In genomic region chr11:59176330-59176729, GRCh38 we compare ENCODE assay signal across 27 cellular contexts. TPM values are rescaled to one million over a fixed set of nuclear protein-coding genes. Genes with fewer than 3 reads are reported as not detected.
A peak's percentile ranks its signal among the peaks of the same experiment; 100 is the strongest.
DNase-seq lines count a peak whose midpoint lies in the region; ATAC-seq, FAIRE-seq and TF ChIP-seq lines count a peak whose summit lies in the region.
"Had no signal": no experiment of that assay in that cellular context is flagged by ENCODE, and none has a peak within 500 bp of the region (broad histone marks: within the 10 kb centered on the region; RNA-seq: fewer than 3 reads in every experiment).

No MANE protein-coding gene starts in this region.

- no peak for ATAC-seq in GM12878
- ATAC-seq in HepG2, result no peak
- ATAC-seq in HG03108 (IDR thresholded peaks at IDR 0.05; ENCODE audit: unreplicated experiment), result no peak
- no peak for ATAC-seq in HG02763 (IDR thresholded peaks at IDR 0.05; ENCODE audit: unreplicated experiment)
- ATAC-seq: PC-3 had no signal

- peaks cover 51% of the 10 kb centered on the region for H3F3A ChIP-seq in neural progenitor cell (ENCODE audit: low read depth)

- H3K4me1 ChIP-seq in GM12878 (ENCODE audit: control insufficient read depth, insufficient read depth, low read length) (peaks cover 6% of the 10 kb centered on the region), HepG2 (ENCODE audit: insufficient read depth, low read length) (peaks cover 41% of the 10 kb centered on the region), neural progenitor cell (peaks cover 68% of the 10 kb centered on the region), transverse colon (peaks cover 0 to 33% (median 21%) of the 10 kb centered on the region in 4 donors)

- peak overlapping the region; percentile 18 for H3K27ac Mint-ChIP-seq in neural progenitor cell
- H3K27ac Mint-ChIP-seq: CD4-positive, alpha-beta T cell; H9 had no signal

- TF ChIP-seq EP300 in GM12878 (IDR thresholded peaks at IDR 0.05; ENCODE audit: borderline replicate concordance in 1 of 2, control insufficient read depth in 1 of 2, low read depth in 2 of 2, low read length in 2 of 2), result no peak
- no peak for TF ChIP-seq EP300 in HepG2 (IDR thresholded peaks at IDR 0.05; ENCODE audit: low read depth in 2 of 2, low read length in 2 of 2)
- TF ChIP-seq EP300 in HepG2 (CRISPR knock-in tag; IDR thresholded peaks at IDR 0.05; ENCODE audit: borderline replicate concordance), result no peak
- no peak for TF ChIP-seq EP300 in transverse colon (IDR thresholded peaks at IDR 0.05; ENCODE audit: low read depth)

- peaks cover 8% of the 10 kb centered on the region for H3K9me3 Mint-ChIP-seq in neural progenitor cell
- H3K9me3 Mint-ChIP-seq: CD4-positive, alpha-beta T cell had no signal

- H3K4me3 ChIP-seq in GM12878 (no peak overlapping the region), HepG2 (replicated peaks in 1 of 3; ENCODE audit: insufficient read depth in 1 of 3, low read depth in 2 of 3, low read length in 3 of 3) (no peak overlapping the region), neural progenitor cell (no peak overlapping the region), transverse colon (no peak overlapping the region)
- H3K4me3 ChIP-seq: BLaER1, GM23248, SK-N-MC had no signal

- H3K27me3 Mint-ChIP-seq in neural progenitor cell (ENCODE audit: insufficient read depth, low read depth), result peaks cover 18% of the 10 kb centered on the region

- POLR2A ChIA-PET in GM12878 (lab: Charles Lee), result interaction anchor here (1.2 to 2.9 kb wide), 3 partner anchors 22 to 31 kb away, joined by 3 to 19 read pairs (median 11); no protein-coding TSS in a partner anchor
- POLR2A ChIA-PET in HepG2 (lab: Yijun Ruan, JAX), result no interaction called here

- RAD21 ChIA-PET in GM12878 (lab: Charles Lee; ENCODE audit: unreplicated experiment), result interaction anchor here (8.8 to 9.0 kb wide), 2 partner anchors 10 to 26 kb away, joined by 78 to 183 read pairs; no protein-coding TSS in a partner anchor

- peak overlapping the region; percentile 99 for H3K4me3 Mint-ChIP-seq in neural progenitor cell
- H3K4me3 Mint-ChIP-seq: CD4-positive, alpha-beta T cell; H9 had no signal

- 91% methylated on average over 7 of the region's 7 CpGs for WGBS in GM12878 (ENCODE audit: insufficient coverage, insufficient replicate concordance, low lambda C conversion rate, missing lambda C conversion rate)
- 84% methylated on average over 7 of the region's 7 CpGs for WGBS in HepG2 (ENCODE audit: low lambda C conversion rate)
- WGBS in transverse colon (ENCODE audit: low coverage in 1 of 2), 2 donors, result 79 to 89% methylated on average over 4 to 7 of the region's 7 CpGs

- TF ChIP-seq RAD21 in GM12878 (IDR thresholded peaks at IDR 0.05; ENCODE audit: insufficient read depth, low read depth, low read length) (no peak), HepG2 (CRISPR knock-in tag; IDR thresholded peaks at IDR 0.05) (no peak)

- BruUV-seq in GM12878 (replicated peaks; lab: Mats Ljungman, UMichigan), result no TSS peak
- BruUV-seq in HepG2 (replicated peaks; lab: Mats Ljungman, UMichigan), result no TSS peak

- 0 out of 2 replicates have a peak overlapping the region, but pooled peaks have one; percentile 13 for H3K4me2 ChIP-seq in GM12878 (ENCODE audit: control insufficient read depth, insufficient read depth)
- H3K4me2 ChIP-seq in HepG2 (ENCODE audit: low read depth, low read length), result no peak overlapping the region
- H3K4me2 ChIP-seq in neural progenitor cell, result peak overlapping the region; percentile 4
- H3K4me2 ChIP-seq: BLaER1 had no signal

- in situ Hi-C loops in GM12878 (cut with MboI) (loop anchor here (10.0 to 25.0 kb wide), 2 partner anchors 378 to 1586 kb away; partner anchors contain the start of gene MS4A15), HepG2 (cut with HindIII; ENCODE audit: extremely low pct_ligation_motif_present, low pct_unique_long_range_greater_than_20kb) (loop anchor here (10.0 to 25.0 kb wide), 2 partner anchors 108 to 511 kb away; no protein-coding TSS in a partner anchor), transverse colon (cut with MboI; ENCODE audit: low pct_ligation_motif_present in 1 of 4, low pct_unique_long_range_greater_than_20kb in 1 of 4, low sequenced_read_pairs in 3 of 4) (no loop called here)

- H3K9me3 ChIP-seq in GM12878 (replicated peaks; ENCODE audit: control insufficient read depth, insufficient read depth, low read length) (peaks cover 16% of the 10 kb centered on the region; the same call in 2 of the 3 replicates), HepG2 (ENCODE audit: low read length) (no peaks in the 10 kb centered on the region), neural progenitor cell (ENCODE audit: low read depth) (no peaks in the 10 kb centered on the region), transverse colon (no peaks in the 10 kb centered on the region)

- FAIRE-seq in GM12878 (lab: Jason Lieb, UNC) (no peak), HepG2 (lab: Jason Lieb, UNC) (no peak)
- FAIRE-seq: GM12892 had no signal

- no peak for TF ChIP-seq POLR2A in GM12878 (IDR thresholded peaks at IDR 0.05; ENCODE audit: low read depth, low read length)
- TF ChIP-seq POLR2A in HepG2 (IDR thresholded peaks at IDR 0.05; ENCODE audit: insufficient read depth in 1 of 2, low read depth in 2 of 2, low read length in 2 of 2), result no peak
- no peak for TF ChIP-seq POLR2A in transverse colon (IDR thresholded peaks at IDR 0.05)

- CTCF ChIA-PET in GM12878 (lab: Yijun Ruan, JAX), result interaction anchor here (1.2 to 30.3 kb wide), 3 partner anchors 20 to 114 kb away, joined by 3 to 1180 read pairs (median 4); partner anchors contain the start of gene MPEG1
- CTCF ChIA-PET in HepG2 (lab: Yijun Ruan, JAX; ENCODE audit: low intra/inter-chr PET ratio, low total read pairs), result no interaction called here

- H3K4me1 Mint-ChIP-seq in neural progenitor cell, result peaks cover 73% of the 10 kb centered on the region

- H3K79me2 ChIP-seq in GM12878 (ENCODE audit: control insufficient read depth, insufficient read depth, low read length), result peaks cover 63% of the 10 kb centered on the region
- H3K79me2 ChIP-seq in HepG2 (ENCODE audit: insufficient read depth, low read length), result no peaks in the 10 kb centered on the region
- peaks cover 91% of the 10 kb centered on the region for H3K79me2 ChIP-seq in neural progenitor cell (ENCODE audit: low read depth)

- peaks cover 36% of the 10 kb centered on the region for H3K36me3 Mint-ChIP-seq in neural progenitor cell

- H3K36me3 ChIP-seq in GM12878 (ENCODE audit: control insufficient read depth in 2 of 2, insufficient read depth in 2 of 2, low read length in 1 of 2) (0 out of 4 replicates have a peak, but pooled peaks cover 0 to 3% of the 10 kb centered on the region in 2 experiments), HepG2 (replicated peaks in 1 of 2; ENCODE audit: control insufficient read depth in 1 of 2, insufficient read depth in 2 of 2, low read length in 2 of 2) (no peaks in the 10 kb centered on the region), neural progenitor cell (no peaks in the 10 kb centered on the region), transverse colon (no peaks in the 10 kb centered on the region)
- H3K36me3 ChIP-seq: BLaER1 had no signal

- H3K27me3 ChIP-seq in GM12878 (replicated peaks in 1 of 2; ENCODE audit: control insufficient read depth in 2 of 2, insufficient read depth in 2 of 2, low read length in 1 of 2) (no peaks in the 10 kb centered on the region), HepG2 (ENCODE audit: control insufficient read depth in 1 of 2, insufficient read depth in 2 of 2, low read length in 2 of 2) (no peaks in the 10 kb centered on the region; a peak in 1 of 5 replicates), neural progenitor cell (no peaks in the 10 kb centered on the region), transverse colon (no peaks in the 10 kb centered on the region)

- H4K20me1 ChIP-seq in GM12878 (ENCODE audit: control insufficient read depth, insufficient read depth), result no peaks in the 10 kb centered on the region
- 0 out of 2 replicates have a peak, but pooled peaks cover 3% of the 10 kb centered on the region for H4K20me1 ChIP-seq in HepG2 (ENCODE audit: insufficient read depth, low read length)
- peaks cover 77% of the 10 kb centered on the region for H4K20me1 ChIP-seq in neural progenitor cell (ENCODE audit: low read depth)

- SMC1A ChIA-PET in GM12878 (lab: Charles Lee; ENCODE audit: uncharacterized antibody, unreplicated experiment), result interaction anchor here (1.2 to 14.9 kb wide), 5 partner anchors 8 to 99 kb away, joined by 3 to 155 read pairs (median 10); no protein-coding TSS in a partner anchor

- intact Hi-C loops in GM12878 (cut with micrococcal nuclease; ENCODE audit: unreplicated experiment), result no loop called here
- intact Hi-C loops in HepG2 (cut with micrococcal nuclease; ENCODE audit: unreplicated experiment), result no loop called here
- intact Hi-C loops in transverse colon (cut with DNase I; ENCODE audit: low total_unique reads), result loop anchor here (10.0 kb wide), 1 partner anchor 508 kb away; no protein-coding TSS in a partner anchor

- no peak overlapping the region for H3K27ac ChIP-seq in GM12878 (ENCODE audit: control insufficient read depth, insufficient read depth)
- no peak overlapping the region for H3K27ac ChIP-seq in HepG2 (ENCODE audit: extremely low read length, insufficient read depth, low read length)
- no peak overlapping the region for H3K27ac ChIP-seq in neural progenitor cell
- peak overlapping the region; percentile 86 to 93 (median 88) for H3K27ac ChIP-seq in transverse colon
- H3K27ac ChIP-seq: BLaER1, GM23248, RWPE1, SK-N-MC had no signal

- H2AFZ ChIP-seq in GM12878 (ENCODE audit: control insufficient read depth, low read depth, low read length) (no peak overlapping the region), HepG2 (ENCODE audit: low read length) (no peak overlapping the region), neural progenitor cell (replicated peaks) (no peak overlapping the region)
- H2AFZ ChIP-seq: GM23248 had no signal

- DNase-seq in GM12878 (ENCODE audit: low read depth, low spot score) (no peak), HepG2 (ENCODE audit: low spot score) (no peak), neural progenitor cell (ENCODE audit: low spot score) (no peak), transverse colon (no peak), ecto neural progenitor cell (ENCODE audit: low spot score) (no peak)
- DNase-seq: CD4-positive, alpha-beta T cell; COR-L47; DND-41; GM23248; H9; Karpas-422; NCI-H1694; NCI-H2081 treated with DMSO at 0.1 percent for 48 hours; NCI-H2171 treated with DMSO at 0.1 percent for 48 hours; NCI-H446 treated with DMSO at 0.1 percent for 48 hours; NCI-H526 treated with DMSO at 0.1 percent for 48 hours; PC-3; SHP77 treated with DMSO at 0.1 percent for 48 hours; SW 1271 had no signal

- H3K9ac ChIP-seq in GM12878 (ENCODE audit: control insufficient read depth, insufficient read depth, low read length) (no peak overlapping the region), HepG2 (ENCODE audit: insufficient read depth, low read depth, low read length) (no peak overlapping the region), neural progenitor cell (no peak overlapping the region)
- H3K9ac ChIP-seq: BLaER1, GM23248 had no signal

- TF ChIP-seq CTCF in GM12878 (IDR thresholded peaks at IDR 0.05 in 2 of 3, conservative IDR thresholded peaks at IDR 0.05 in 1 of 3; ENCODE audit: control insufficient read depth in 2 of 3, extremely low read depth in 1 of 3, insufficient read depth in 1 of 3, low read depth in 3 of 3, low read length in 3 of 3), result no peak
- TF ChIP-seq CTCF in HepG2 (CRISPR knock-in tag; IDR thresholded peaks at IDR 0.05), result no peak
- TF ChIP-seq CTCF in neural progenitor cell (IDR thresholded peaks at IDR 0.05), result no peak
- no peak for TF ChIP-seq CTCF in transverse colon (IDR thresholded peaks at IDR 0.05)

RNA-seq across cellular contexts. Expression of gene DTX4, which starts 4.4 kb away (rescaled TPM):
- 258 and 287 TPM in 2 replicates for total RNA-seq in GM12878 (2013; cell fraction: nucleolus; rRNA removed)
- total RNA-seq in GM12878 (2014; rRNA removed) (11.9 and 14.2 TPM in 2 replicates), GM12878 (2014; rRNA removed; fragmentation: Illumina TruSeq; extraction: Trizol) (8.7 and 10.3 TPM in 2 replicates), GM12878 (2021) (25.8 and 27.9 TPM in 2 replicates), HepG2 (2016; rRNA removed; fragmentation: Illumina TruSeq; extraction: Trizol) (5.6 and 6.9 TPM in 2 replicates), neural progenitor cell (ENCODE audit: low replicate concordance) (16.9 and 34.8 TPM in 2 replicates), transverse colon (10 to 100 TPM; 61.3 to 95.3 (median 77.6) TPM)
- 18.7 TPM for polyA plus RNA-seq in GM12878 (2011; ENCODE audit: low read depth)
- polyA plus RNA-seq in GM12878 (2011; rRNA removed) (10.6 and 17.4 TPM in 2 replicates), GM12878 (2014; fragmentation: Illumina TruSeq; extraction: Trizol) (19.4 TPM in 2 replicates), GM12878 (2014; fragmentation: Nextera tagmentation; extraction: Ambion mirVana) (1 to 10 TPM; 5.9 to 6.9 TPM), GM12878 (2014; rRNA removed) (10.6 and 11.2 TPM in 2 replicates), GM12878 (2016; fragmentation: Nextera tagmentation; extraction: Ambion mirVana) (1 to 10 TPM; 3.8 to 6.3 TPM), HepG2 (2011; rRNA removed) (0.50 and 0.67 TPM in 2 replicates)
- polyA plus RNA-seq in GM12878 (2011; cell fraction: cytosol; rRNA removed), result 20.6 and 27.1 TPM in 2 replicates
- polyA plus RNA-seq in GM12878 (2011; cell fraction: nucleus; rRNA removed), result 137 and 150 TPM in 2 replicates
- 20.5 and 31.1 TPM in 2 replicates for polyA plus RNA-seq in GM12878 (2012)
- polyA minus RNA-seq in GM12878 (2011; rRNA and poly(A)+ RNA removed), result 29.2 and 46.7 TPM in 2 replicates
- polyA minus RNA-seq in GM12878 (2011; cell fraction: cytosol; rRNA and poly(A)+ RNA removed), result 16.0 and 19.2 TPM in 2 replicates
- 75.1 and 91.1 TPM in 2 replicates for polyA minus RNA-seq in GM12878 (2011; cell fraction: nucleus; rRNA and poly(A)+ RNA removed)
- 1.0 and 1.1 TPM in 2 replicates for total RNA-seq in HepG2 (2016; cell fraction: cytosol; rRNA removed; fragmentation: Illumina TruSeq; extraction: Trizol; ENCODE audit: low read depth)
- total RNA-seq in HepG2 (2016; cell fraction: insoluble cytoplasmic fraction; rRNA removed; fragmentation: Illumina TruSeq; extraction: Trizol), result 5.8 and 5.9 TPM in 2 replicates
- 4.1 and 4.8 TPM in 2 replicates for total RNA-seq in HepG2 (2016; cell fraction: membrane; rRNA removed; fragmentation: Illumina TruSeq; extraction: Trizol)
- total RNA-seq in HepG2 (2016; cell fraction: nucleus; rRNA removed; fragmentation: Illumina TruSeq; extraction: Trizol), result 5.4 and 6.2 TPM in 2 replicates
- 0.37 and 0.47 TPM in 2 replicates for polyA plus RNA-seq in HepG2 (2011; cell fraction: cytosol; rRNA removed)
- polyA plus RNA-seq in HepG2 (2011; cell fraction: nucleus; rRNA removed), result 2.6 and 3.0 TPM in 2 replicates
- 0.91 and 0.99 TPM in 2 replicates for polyA plus RNA-seq in HepG2 (2012)
- polyA plus RNA-seq in HepG2 (2016; cell fraction: cytosol; fragmentation: Illumina TruSeq; extraction: Trizol; ENCODE audit: low read depth), result 0.53 and 0.69 TPM in 2 replicates
- polyA plus RNA-seq in HepG2 (2016; cell fraction: insoluble cytoplasmic fraction; fragmentation: Illumina TruSeq; extraction: Trizol; ENCODE audit: low read depth), result 5.1 and 5.8 TPM in 2 replicates
- 2.1 and 2.3 TPM in 2 replicates for polyA plus RNA-seq in HepG2 (2016; cell fraction: membrane; fragmentation: Illumina TruSeq; extraction: Trizol; ENCODE audit: low read depth)
- 6.9 and 7.2 TPM in 2 replicates for polyA plus RNA-seq in HepG2 (2016; cell fraction: nucleus; fragmentation: Illumina TruSeq; extraction: Trizol; ENCODE audit: insufficient read depth, low read depth)
- polyA minus RNA-seq in HepG2 (2011; rRNA and poly(A)+ RNA removed; ENCODE audit: low replicate concordance), result 3.2 and 10.3 TPM in 2 replicates
- 1.1 and 1.2 TPM in 2 replicates for polyA minus RNA-seq in HepG2 (2011; cell fraction: cytosol; rRNA and poly(A)+ RNA removed)
- polyA minus RNA-seq in HepG2 (2011; cell fraction: nucleus; rRNA and poly(A)+ RNA removed), result 2.4 and 2.8 TPM in 2 replicates

RNA-seq across cellular contexts. Expression of gene FAM111A, which starts 33.7 kb away (rescaled TPM):
- total RNA-seq in GM12878 (2013; cell fraction: nucleolus; rRNA removed), result 147 and 148 TPM in 2 replicates
- total RNA-seq in GM12878 (2014; rRNA removed), result 69.1 and 95.4 TPM in 2 replicates
- 93.8 and 95.0 TPM in 2 replicates for total RNA-seq in GM12878 (2014; rRNA removed; fragmentation: Illumina TruSeq; extraction: Trizol)
- 58.3 and 66.5 TPM in 2 replicates for total RNA-seq in GM12878 (2021)
- 23.7 TPM for polyA plus RNA-seq in GM12878 (2011; ENCODE audit: low read depth)
- 79.3 and 114 TPM in 2 replicates for polyA plus RNA-seq in GM12878 (2011; rRNA removed)
- 37.7 and 38.6 TPM in 2 replicates for polyA plus RNA-seq in GM12878 (2011; cell fraction: cytosol; rRNA removed)
- 111 and 114 TPM in 2 replicates for polyA plus RNA-seq in GM12878 (2011; cell fraction: nucleus; rRNA removed)
- 33.9 and 43.9 TPM in 2 replicates for polyA plus RNA-seq in GM12878 (2012)
- 83.6 and 102 TPM in 2 replicates for polyA plus RNA-seq in GM12878 (2014; fragmentation: Illumina TruSeq; extraction: Trizol)
- 10 to 100 TPM; 26.6 to 41.6 TPM for polyA plus RNA-seq in GM12878 (2014; fragmentation: Nextera tagmentation; extraction: Ambion mirVana)
- 64.7 and 64.9 TPM in 2 replicates for polyA plus RNA-seq in GM12878 (2014; rRNA removed)
- 10 to 100 TPM; 53.0 to 68.6 TPM for polyA plus RNA-seq in GM12878 (2016; fragmentation: Nextera tagmentation; extraction: Ambion mirVana)
- polyA minus RNA-seq in GM12878 (2011; rRNA and poly(A)+ RNA removed), result 46.1 and 53.8 TPM in 2 replicates
- polyA minus RNA-seq in GM12878 (2011; cell fraction: cytosol; rRNA and poly(A)+ RNA removed), result 16.8 and 22.4 TPM in 2 replicates
- polyA minus RNA-seq in GM12878 (2011; cell fraction: nucleus; rRNA and poly(A)+ RNA removed), result 45.1 and 57.6 TPM in 2 replicates
- 13.5 and 17.0 TPM in 2 replicates for total RNA-seq in HepG2 (2016; rRNA removed; fragmentation: Illumina TruSeq; extraction: Trizol)
- total RNA-seq in HepG2 (2016; cell fraction: cytosol; rRNA removed; fragmentation: Illumina TruSeq; extraction: Trizol; ENCODE audit: low read depth), result 0.88 and 1.4 TPM in 2 replicates
- 14.4 and 15.0 TPM in 2 replicates for total RNA-seq in HepG2 (2016; cell fraction: insoluble cytoplasmic fraction; rRNA removed; fragmentation: Illumina TruSeq; extraction: Trizol)
- total RNA-seq in HepG2 (2016; cell fraction: membrane; rRNA removed; fragmentation: Illumina TruSeq; extraction: Trizol), result 4.5 and 6.7 TPM in 2 replicates
- total RNA-seq in HepG2 (2016; cell fraction: nucleus; rRNA removed; fragmentation: Illumina TruSeq; extraction: Trizol), result 17.0 and 17.9 TPM in 2 replicates
- 3.2 and 3.9 TPM in 2 replicates for polyA plus RNA-seq in HepG2 (2011; rRNA removed)
- 1.4 and 2.2 TPM in 2 replicates for polyA plus RNA-seq in HepG2 (2011; cell fraction: cytosol; rRNA removed)
- polyA plus RNA-seq in HepG2 (2011; cell fraction: nucleus; rRNA removed), result 8.9 and 11.1 TPM in 2 replicates
- 2.7 and 4.6 TPM in 2 replicates for polyA plus RNA-seq in HepG2 (2012)
- polyA plus RNA-seq in HepG2 (2016; cell fraction: cytosol; fragmentation: Illumina TruSeq; extraction: Trizol; ENCODE audit: low read depth), result 0.55 and 0.80 TPM in 2 replicates
- 6.4 and 9.5 TPM in 2 replicates for polyA plus RNA-seq in HepG2 (2016; cell fraction: insoluble cytoplasmic fraction; fragmentation: Illumina TruSeq; extraction: Trizol; ENCODE audit: low read depth)
- 1.7 and 2.3 TPM in 2 replicates for polyA plus RNA-seq in HepG2 (2016; cell fraction: membrane; fragmentation: Illumina TruSeq; extraction: Trizol; ENCODE audit: low read depth)
- 28.5 and 30.8 TPM in 2 replicates for polyA plus RNA-seq in HepG2 (2016; cell fraction: nucleus; fragmentation: Illumina TruSeq; extraction: Trizol; ENCODE audit: insufficient read depth, low read depth)
- polyA minus RNA-seq in HepG2 (2011; rRNA and poly(A)+ RNA removed; ENCODE audit: low replicate concordance), result 2.8 and 25.3 TPM in 2 replicates
- 2.6 and 4.8 TPM in 2 replicates for polyA minus RNA-seq in HepG2 (2011; cell fraction: cytosol; rRNA and poly(A)+ RNA removed)
- 14.2 and 14.3 TPM in 2 replicates for polyA minus RNA-seq in HepG2 (2011; cell fraction: nucleus; rRNA and poly(A)+ RNA removed)
- total RNA-seq in neural progenitor cell (ENCODE audit: low replicate concordance), result 31.0 and 32.7 TPM in 2 replicates
- total RNA-seq in transverse colon, result 10 to 100 TPM; 17.6 to 62.1 (median 26.2) TPM

RNA-seq across cellular contexts. Expression of gene MPEG1, which starts 36.4 kb away (rescaled TPM):
- total RNA-seq in GM12878 (2013; cell fraction: nucleolus; rRNA removed), result 64.0 and 69.8 TPM in 2 replicates
- total RNA-seq in GM12878 (2014; rRNA removed), result 14.6 and 15.4 TPM in 2 replicates
- 13.5 and 14.4 TPM in 2 replicates for total RNA-seq in GM12878 (2014; rRNA removed; fragmentation: Illumina TruSeq; extraction: Trizol)
- 10.7 and 12.3 TPM in 2 replicates for total RNA-seq in GM12878 (2021)
- 8.5 TPM for polyA plus RNA-seq in GM12878 (2011; ENCODE audit: low read depth)
- 0.03 TPM in 1 of 2 replicates, not detected in the other for polyA plus RNA-seq in GM12878 (2011; rRNA removed)
- polyA plus RNA-seq in GM12878 (2011; cell fraction: cytosol; rRNA removed), result 0.02 and 0.03 TPM in 2 replicates
- 0.03 TPM in 2 replicates for polyA plus RNA-seq in GM12878 (2011; cell fraction: nucleus; rRNA removed)
- polyA plus RNA-seq in GM12878 (2012), result 9.1 and 9.7 TPM in 2 replicates
- 14.2 and 15.6 TPM in 2 replicates for polyA plus RNA-seq in GM12878 (2014; fragmentation: Illumina TruSeq; extraction: Trizol)
- polyA plus RNA-seq in GM12878 (2014; fragmentation: Nextera tagmentation; extraction: Ambion mirVana), result 1 to 10 TPM; 2.0 to 2.1 TPM
- 10.4 and 11.7 TPM in 2 replicates for polyA plus RNA-seq in GM12878 (2014; rRNA removed)
- 1 to 10 TPM; 1.3 to 2.5 TPM for polyA plus RNA-seq in GM12878 (2016; fragmentation: Nextera tagmentation; extraction: Ambion mirVana)
- 0.05 TPM in 1 of 2 replicates, not detected in the other for polyA minus RNA-seq in GM12878 (2011; rRNA and poly(A)+ RNA removed)
- polyA minus RNA-seq in GM12878 (2011; cell fraction: cytosol; rRNA and poly(A)+ RNA removed), result not detected in 2 replicates
- under 0.01 TPM in 1 of 2 replicates, not detected in the other for polyA minus RNA-seq in GM12878 (2011; cell fraction: nucleus; rRNA and poly(A)+ RNA removed)
- not detected in 2 replicates for total RNA-seq in HepG2 (2016; rRNA removed; fragmentation: Illumina TruSeq; extraction: Trizol)
- not detected in 2 replicates for total RNA-seq in HepG2 (2016; cell fraction: cytosol; rRNA removed; fragmentation: Illumina TruSeq; extraction: Trizol; ENCODE audit: low read depth)
- not detected in 2 replicates for total RNA-seq in HepG2 (2016; cell fraction: insoluble cytoplasmic fraction; rRNA removed; fragmentation: Illumina TruSeq; extraction: Trizol)
- total RNA-seq in HepG2 (2016; cell fraction: membrane; rRNA removed; fragmentation: Illumina TruSeq; extraction: Trizol), result not detected in 2 replicates
- total RNA-seq in HepG2 (2016; cell fraction: nucleus; rRNA removed; fragmentation: Illumina TruSeq; extraction: Trizol), result not detected in 2 replicates
- polyA plus RNA-seq in HepG2 (2011; rRNA removed), result not detected in 2 replicates
- polyA plus RNA-seq in HepG2 (2011; cell fraction: cytosol; rRNA removed), result not detected in 2 replicates
- not detected in 2 replicates for polyA plus RNA-seq in HepG2 (2011; cell fraction: nucleus; rRNA removed)
- not detected in 2 replicates for polyA plus RNA-seq in HepG2 (2012)
- not detected in 2 replicates for polyA plus RNA-seq in HepG2 (2016; cell fraction: cytosol; fragmentation: Illumina TruSeq; extraction: Trizol; ENCODE audit: low read depth)
- polyA plus RNA-seq in HepG2 (2016; cell fraction: insoluble cytoplasmic fraction; fragmentation: Illumina TruSeq; extraction: Trizol; ENCODE audit: low read depth), result not detected in 2 replicates
- polyA plus RNA-seq in HepG2 (2016; cell fraction: membrane; fragmentation: Illumina TruSeq; extraction: Trizol; ENCODE audit: low read depth), result not detected in 2 replicates
- not detected in 2 replicates for polyA plus RNA-seq in HepG2 (2016; cell fraction: nucleus; fragmentation: Illumina TruSeq; extraction: Trizol; ENCODE audit: insufficient read depth, low read depth)
- not detected in 2 replicates for polyA minus RNA-seq in HepG2 (2011; rRNA and poly(A)+ RNA removed; ENCODE audit: low replicate concordance)
- not detected in 2 replicates for polyA minus RNA-seq in HepG2 (2011; cell fraction: cytosol; rRNA and poly(A)+ RNA removed)
- polyA minus RNA-seq in HepG2 (2011; cell fraction: nucleus; rRNA and poly(A)+ RNA removed), result not detected in 2 replicates
- not detected in 2 replicates for total RNA-seq in neural progenitor cell (ENCODE audit: low replicate concordance)
- 10 to 100 TPM in 1 of 4 donors, 1 to 10 TPM in 3; 4.6 to 16.5 (median 7.5) TPM for total RNA-seq in transverse colon
- total RNA-seq: A673, GM23248, H9, M059J, PC-3 had no signal
- polyA plus RNA-seq: GM23248 had no signal

Comparison
In these comparisons a context has a peak if more than half of its experiments do, and no peak if none do; other contexts are left out.
1. H3K27ac ChIP-seq: peak in transverse colon (4 of 4); none in GM12878 (single experiment), HepG2 (single experiment) and neural progenitor cell (single experiment).
2. in situ Hi-C loops: an anchor here in GM12878 (10.0 to 25.0 kb wide) and HepG2 (10.0 to 25.0 kb wide); none called in transverse colon.
3. Of the 75 proteins assayed by ChIP-seq in both HepG2 and GM12878: peak only in HepG2: ZBTB33; only in GM12878: none; in both: none; in neither: 74.